In the genomic region with DNA sequence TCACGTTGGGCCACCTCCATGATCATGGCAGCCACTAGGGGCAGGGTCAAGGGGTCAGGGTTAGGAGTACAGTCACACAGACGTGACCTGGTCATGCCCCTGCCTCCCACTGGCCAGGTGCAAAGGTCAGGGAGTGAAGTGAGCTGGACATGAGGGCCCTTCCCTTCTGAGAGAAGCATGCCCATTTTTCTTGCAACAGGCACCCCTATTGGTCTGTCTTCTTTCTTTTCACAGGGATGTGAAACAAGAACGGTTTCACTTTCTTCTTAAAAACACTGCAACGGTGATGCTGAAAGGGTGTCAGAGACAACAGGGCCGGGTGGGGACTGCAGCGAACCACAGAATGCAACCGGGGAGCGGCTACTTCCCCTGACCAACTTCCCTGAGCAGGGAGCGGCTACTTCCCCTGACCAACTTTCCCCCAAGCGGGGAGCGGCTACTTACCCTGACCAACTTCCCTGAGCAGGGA, we compare ENCODE assay signal across 15 cellular contexts. TPM values are rescaled to one million over a fixed set of nuclear protein-coding genes. Genes with fewer than 3 reads are reported as not detected.
DNase-seq lines count a peak whose midpoint lies in the region; ATAC-seq and TF ChIP-seq lines count a peak whose summit lies in the region.
"Had no signal": no experiment of that assay in that cellular context is flagged by ENCODE, and none has a peak within 500 bp of the region (broad histone marks: within the 10 kb centered on the region; RNA-seq: fewer than 3 reads in every experiment).

No MANE protein-coding gene starts in this region.

- H3K9me3 ChIP-seq in RWPE2 (ENCODE audit: severe bottlenecking) (no peaks in the 10 kb centered on the region), left ventricle myocardium inferior (replicated peaks) (no peaks in the 10 kb centered on the region), sigmoid colon (no peaks in the 10 kb centered on the region)
- H3K9me3 ChIP-seq: vagina had no signal

- H3K4me1 ChIP-seq in RWPE2 (ENCODE audit: insufficient read depth, poor library complexity, severe bottlenecking) (no peaks in the 10 kb centered on the region), left ventricle myocardium inferior (peaks cover 29% of the 10 kb centered on the region), sigmoid colon (no peaks in the 10 kb centered on the region)
- H3K4me1 ChIP-seq: vagina had no signal

- ATAC-seq in RWPE2 (ENCODE audit: low read depth) (no peak), GM19455 (IDR thresholded peaks at IDR 0.05; ENCODE audit: unreplicated experiment) (no peak), GM21576 (IDR thresholded peaks at IDR 0.05; ENCODE audit: unreplicated experiment) (no peak)

- TF ChIP-seq CTCF in GM10266 (IDR thresholded peaks at IDR 0.05; ENCODE audit: control insufficient read depth, insufficient read depth, low read depth, missing control alignments) (no peak), RWPE2 (IDR thresholded peaks at IDR 0.05; ENCODE audit: poor library complexity, severe bottlenecking) (no peak), left ventricle myocardium inferior (IDR thresholded peaks at IDR 0.05; ENCODE audit: borderline replicate concordance) (no peak), sigmoid colon (IDR thresholded peaks at IDR 0.05) (no peak)

- peak; percentile 44 for DNase-seq in GM10266 (ENCODE audit: extremely low spot score)
- peak; percentile 26 for DNase-seq in RWPE2 (ENCODE audit: low spot score)
- peak; percentile 18 for DNase-seq in left ventricle myocardium inferior
- DNase-seq in sigmoid colon: peak; percentile 49
- DNase-seq in hypothalamus (lab: John Stamatoyannopoulos, UW): no peak
- DNase-seq in NCI-H128 (lab: John Stamatoyannopoulos, UW; ENCODE audit: unreplicated experiment): no peak
- DNase-seq: activated CD8-positive, alpha-beta memory T cell treated with anti-CD3 and anti-CD28 coated beads, Interleukin-2, amount 50 U/mL, for 48 hours; amniotic stem cell; DND-41; effector CD8-positive, alpha-beta T cell; NCI-H446 had no signal

- TF ChIP-seq POLR2A in sigmoid colon (IDR thresholded peaks at IDR 0.05): no peak

- intact Hi-C loops in left ventricle myocardium inferior (cut with micrococcal nuclease): no loop called here
- intact Hi-C loops in sigmoid colon (cut with DNase I): no loop called here

- 52 to 67% methylated on average over 11 of the region's 11 CpGs for WGBS in sigmoid colon, 2 donors

- H3K4me3 ChIP-seq in RWPE2 (ENCODE audit: severe bottlenecking): no peak overlapping the region
- peak overlapping the region; percentile 44 for H3K4me3 ChIP-seq in left ventricle myocardium inferior
- H3K4me3 ChIP-seq in sigmoid colon: no peak overlapping the region

- no peak for TF ChIP-seq EP300 in sigmoid colon (IDR thresholded peaks at IDR 0.05)

- no peaks in the 10 kb centered on the region for H3K36me3 ChIP-seq in RWPE2 (ENCODE audit: low read depth)
- no peaks in the 10 kb centered on the region for H3K36me3 ChIP-seq in left ventricle myocardium inferior
- H3K36me3 ChIP-seq in sigmoid colon: no peaks in the 10 kb centered on the region
- H3K36me3 ChIP-seq: vagina had no signal

- H3K27me3 ChIP-seq in RWPE2 (ENCODE audit: insufficient read depth, poor library complexity, severe bottlenecking) (no peaks in the 10 kb centered on the region), left ventricle myocardium inferior (ENCODE audit: low read depth) (peaks cover 13% of the 10 kb centered on the region), sigmoid colon (no peaks in the 10 kb centered on the region)
- H3K27me3 ChIP-seq: vagina had no signal

- no peak overlapping the region for H3K27ac ChIP-seq in RWPE2 (ENCODE audit: poor library complexity, severe bottlenecking)
- peak overlapping the region; percentile 87 for H3K27ac ChIP-seq in left ventricle myocardium inferior (replicated peaks)
- H3K27ac ChIP-seq in sigmoid colon: peak overlapping the region; percentile 23 to 69 (median 48)
- H3K27ac ChIP-seq: vagina had no signal

RNA-seq across cellular contexts. Expression of gene DOC2B, which starts 52.1 kb away (rescaled TPM):
- total RNA-seq in left ventricle myocardium inferior (2.7 TPM), sigmoid colon (10 to 100 TPM in 1 of 4 donors, 1 to 10 TPM in 3; 2.5 to 12.5 (median 6.9) TPM)
- polyA plus RNA-seq in sigmoid colon: 1 to 10 TPM in 2 of 3 donors, under 1 TPM in 1; 0.46 to 7.4 (median 1.2) TPM
- total RNA-seq: MCF 10A had no signal

Comparison
In these comparisons a context has a peak if more than half of its experiments do, and no peak if none do; other contexts are left out.
1. DNase-seq: peak in GM10266 (single experiment), RWPE2 (single experiment), left ventricle myocardium inferior (single experiment) and sigmoid colon (single experiment); none in hypothalamus (0 of 51) and NCI-H128 (single experiment).